8 cellular contexts compared by ENCODE assay signal in genomic region chr3:186783731-186784515, GRCh38. TPM values are rescaled to one million over a fixed set of nuclear protein-coding genes. Genes with fewer than 3 reads are reported as not detected.
DNase-seq lines count a peak whose midpoint lies in the region; ATAC-seq, FAIRE-seq and TF ChIP-seq lines count a peak whose summit lies in the region.

No MANE protein-coding gene starts in this region.

- peak; percentile 43 for DNase-seq in MV-4-11 (lab: John Stamatoyannopoulos, UW)
- peak; percentile 63 to 72 (median 69) for DNase-seq in T-helper 17 cell
- DNase-seq in astrocyte (ENCODE audit: low read depth) = peak; percentile 36
- DNase-seq in hepatic stellate cell (ENCODE audit: low spot score) = peak; percentile 74
- DNase-seq in uterus = peak; percentile 81 to 86

- peak overlapping the region; percentile 100 for H3K9ac ChIP-seq in astrocyte (ENCODE audit: low read length)
- peak overlapping the region; percentile 100 for H3K9ac ChIP-seq in rectal smooth muscle tissue (ENCODE audit: low read length)

- TF ChIP-seq POLR2A in GM10847 (IDR thresholded peaks at IDR 0.05; ENCODE audit: extremely low read depth, insufficient read length) (peak; percentile 44), uterus (IDR thresholded peaks at IDR 0.05) (peak; percentile 84 to 93)

- H4K20me1 ChIP-seq in astrocyte (ENCODE audit: insufficient read depth, low read length) = peaks cover 55% of the 10 kb centered on the region

- H3K4me2 ChIP-seq in astrocyte (ENCODE audit: low read length) = peak overlapping the region; percentile 93

- peak overlapping the region; percentile 95 for H2AFZ ChIP-seq in astrocyte (ENCODE audit: low read depth, low read length)

- peaks cover 61% of the 10 kb centered on the region for H3K79me2 ChIP-seq in astrocyte (ENCODE audit: insufficient read depth, low read length)

- no peaks in the 10 kb centered on the region for H3K27me3 Mint-ChIP-seq in T-helper 17 cell
- H3K27me3 Mint-ChIP-seq in astrocyte (ENCODE audit: low read depth, unreplicated experiment) = no peaks in the 10 kb centered on the region

- H3K4me3 ChIP-seq in HEK293 (ENCODE audit: low read depth, low read length) (peak overlapping the region; percentile 100), astrocyte (ENCODE audit: insufficient read depth, low read depth, low read length) (peak overlapping the region; percentile 100), rectal smooth muscle tissue (ENCODE audit: low read length) (peak overlapping the region; percentile 100), uterus (peak overlapping the region; percentile 79 to 84)

- H3K4me3 Mint-ChIP-seq in T-helper 17 cell (peak overlapping the region; percentile 99), astrocyte (ENCODE audit: unreplicated experiment) (peak overlapping the region; percentile 98)

- CTCF ChIA-PET in HEK293 (lab: Yijun Ruan, JAX) = interaction anchor here (0.6 to 0.7 kb wide), 2 partner anchors 20 to 235 kb away, joined by 3 to 4 read pairs; no protein-coding TSS in a partner anchor

- TF ChIP-seq CTCF in HEK293 (tag by site-specific recombination; IDR thresholded peaks at IDR 0.05) (no peak; the same call in 1 of the 2 replicates), astrocyte (IDR thresholded peaks at IDR 0.05; ENCODE audit: insufficient read depth, low read depth, low read length) (no peak), uterus (IDR thresholded peaks at IDR 0.05) (no peak)

- H3K4me1 ChIP-seq in HEK293 (ENCODE audit: control insufficient read depth, insufficient read depth, low read length) = no peaks in the 10 kb centered on the region
- H3K4me1 ChIP-seq in astrocyte (ENCODE audit: insufficient read depth, low read length) = peaks cover 24% of the 10 kb centered on the region
- peaks cover 25% of the 10 kb centered on the region for H3K4me1 ChIP-seq in rectal smooth muscle tissue (ENCODE audit: control insufficient read depth, insufficient read depth, low read length)
- H3K4me1 ChIP-seq in uterus = peaks cover 0 to 23% of the 10 kb centered on the region in 2 donors

- H3K4me1 Mint-ChIP-seq in T-helper 17 cell = peaks cover 56% of the 10 kb centered on the region
- H3K4me1 Mint-ChIP-seq in astrocyte (ENCODE audit: low read depth, unreplicated experiment) = peaks cover 28% of the 10 kb centered on the region

- H3K27me3 ChIP-seq in astrocyte (ENCODE audit: insufficient read depth, low read length) = no peaks in the 10 kb centered on the region
- H3K27me3 ChIP-seq in rectal smooth muscle tissue (ENCODE audit: control insufficient read depth, insufficient read depth, low read length) = no peaks in the 10 kb centered on the region
- no peaks in the 10 kb centered on the region for H3K27me3 ChIP-seq in uterus

- no peaks in the 10 kb centered on the region for H3K9me3 ChIP-seq in HEK293 (ENCODE audit: control insufficient read depth, insufficient read depth, low read depth, low read length)
- no peaks in the 10 kb centered on the region for H3K9me3 ChIP-seq in T-helper 17 cell (ENCODE audit: control insufficient read depth, low read length, poor library complexity, severe bottlenecking)
- no peaks in the 10 kb centered on the region for H3K9me3 ChIP-seq in astrocyte (ENCODE audit: insufficient read depth, low read depth, low read length)
- H3K9me3 ChIP-seq in uterus = no peaks in the 10 kb centered on the region

- intact Hi-C loops in uterus (cut with DNase I; ENCODE audit: low total_unique reads) = no loop called here

- H3K27ac ChIP-seq in HEK293 (ENCODE audit: extremely low read depth, low read depth, low read length) (peak overlapping the region; percentile 97), astrocyte (ENCODE audit: low read depth, low read length) (peak overlapping the region; percentile 99), rectal smooth muscle tissue (ENCODE audit: low read depth, low read length) (peak overlapping the region; percentile 99), uterus (peak overlapping the region; percentile 97 to 100)

- peaks cover 0 to 54% of the 10 kb centered on the region in 2 experiments; a peak in 2 of 3 replicates for H3K36me3 ChIP-seq in HEK293 (ENCODE audit: control insufficient read depth in 2 of 2, insufficient read depth in 1 of 2, low read length in 2 of 2)
- peaks cover 47% of the 10 kb centered on the region for H3K36me3 ChIP-seq in astrocyte (ENCODE audit: insufficient read depth, low read length)
- H3K36me3 ChIP-seq in rectal smooth muscle tissue (ENCODE audit: control insufficient read depth, insufficient read depth, low read length) = peaks cover 51% of the 10 kb centered on the region
- H3K36me3 ChIP-seq in uterus = no peaks in the 10 kb centered on the region

- H3K36me3 Mint-ChIP-seq in T-helper 17 cell (ENCODE audit: low read depth) = peaks cover 26% of the 10 kb centered on the region
- H3K36me3 Mint-ChIP-seq in astrocyte (ENCODE audit: low read depth, unreplicated experiment) = peaks cover 34% of the 10 kb centered on the region

- H3K27ac Mint-ChIP-seq in T-helper 17 cell = peak overlapping the region; percentile 100
- H3K27ac Mint-ChIP-seq in astrocyte (ENCODE audit: unreplicated experiment) = peak overlapping the region; percentile 98

- ATAC-seq in T-helper 17 cell = peak; percentile 72

- no peaks in the 10 kb centered on the region for H3K9me3 Mint-ChIP-seq in astrocyte (ENCODE audit: unreplicated experiment)

- POLR2A ChIA-PET in HEK293 (lab: Yijun Ruan, JAX) = interaction anchor here (0.9 to 4.2 kb wide), 17 partner anchors 8 to 218 kb away, joined by 3 to 35 read pairs (median 5); partner anchors contain the start of genes DNAJB11 and RFC4

- FAIRE-seq in astrocyte (lab: Jason Lieb, UNC) = no peak

TF ChIP-seq in HEK293, 187 proteins besides CTCF, POLR2A, EP300 and RAD21 (continues in another document):
- TF ChIP-seq ZFP37 (tag by site-specific recombination; IDR thresholded peaks at IDR 0.05) (peak; percentile 40; the same call in 1 of the 2 replicates), ZNF175 (tag by site-specific recombination; IDR thresholded peaks at IDR 0.05) (no peak), ZNF521 (tag by site-specific recombination; IDR thresholded peaks at IDR 0.05) (no peak), ZNF37A (tag by site-specific recombination; IDR thresholded peaks at IDR 0.05) (no peak)
- TF ChIP-seq, protein P1, sequence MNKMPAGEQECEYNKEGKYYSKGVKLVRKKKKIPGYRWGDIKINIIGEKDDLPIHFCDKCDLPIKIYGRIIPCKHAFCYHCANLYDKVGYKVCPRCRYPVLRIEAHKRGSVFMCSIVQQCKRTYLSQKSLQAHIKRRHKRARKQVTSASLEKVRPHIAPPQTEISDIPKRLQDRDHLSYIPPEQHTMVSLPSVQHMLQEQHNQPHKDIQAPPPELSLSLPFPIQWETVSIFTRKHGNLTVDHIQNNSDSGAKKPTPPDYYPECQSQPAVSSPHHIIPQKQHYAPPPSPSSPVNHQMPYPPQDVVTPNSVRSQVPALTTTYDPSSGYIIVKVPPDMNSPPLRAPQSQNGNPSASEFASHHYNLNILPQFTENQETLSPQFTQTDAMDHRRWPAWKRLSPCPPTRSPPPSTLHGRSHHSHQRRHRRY (tag by site-specific recombination; IDR thresholded peaks at IDR 0.05) = no peak
- TF ChIP-seq, protein P2, sequence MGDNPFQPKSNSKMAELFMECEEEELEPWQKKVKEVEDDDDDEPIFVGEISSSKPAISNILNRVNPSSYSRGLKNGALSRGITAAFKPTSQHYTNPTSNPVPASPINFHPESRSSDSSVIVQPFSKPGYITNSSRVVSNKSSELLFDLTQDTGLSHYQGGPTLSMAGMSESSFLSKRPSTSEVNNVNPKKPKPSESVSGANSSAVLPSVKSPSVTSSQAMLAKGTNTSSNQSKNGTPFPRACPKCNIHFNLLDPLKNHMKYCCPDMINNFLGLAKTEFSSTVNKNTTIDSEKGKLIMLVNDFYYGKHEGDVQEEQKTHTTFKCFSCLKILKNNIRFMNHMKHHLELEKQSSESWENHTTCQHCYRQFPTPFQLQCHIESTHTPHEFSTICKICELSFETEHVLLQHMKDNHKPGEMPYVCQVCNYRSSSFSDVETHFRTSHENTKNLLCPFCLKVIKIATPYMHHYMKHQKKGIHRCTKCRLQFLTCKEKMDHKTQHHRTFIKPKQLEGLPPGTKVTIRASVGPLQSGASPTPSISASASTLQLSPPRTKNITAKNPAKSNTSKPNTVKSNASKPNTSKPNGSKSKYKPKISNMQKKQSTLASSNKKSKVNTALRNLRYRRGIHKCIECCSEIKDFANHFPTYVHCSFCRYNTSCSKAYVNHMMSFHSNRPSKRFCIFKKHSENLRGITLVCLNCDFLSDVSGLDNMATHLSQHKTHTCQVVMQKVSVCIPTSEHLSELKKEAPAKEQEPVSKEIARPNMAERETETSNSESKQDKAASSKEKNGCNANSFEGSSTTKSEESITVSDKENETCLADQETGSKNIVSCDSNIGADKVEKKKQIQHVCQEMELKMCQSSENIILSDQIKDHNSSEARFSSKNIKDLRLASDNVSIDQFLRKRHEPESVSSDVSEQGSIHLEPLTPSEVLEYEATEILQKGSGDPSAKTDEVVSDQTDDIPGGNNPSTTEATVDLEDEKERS (tag by site-specific recombination; IDR thresholded peaks at IDR 0.05) = no peak
- TF ChIP-seq, protein P3, sequence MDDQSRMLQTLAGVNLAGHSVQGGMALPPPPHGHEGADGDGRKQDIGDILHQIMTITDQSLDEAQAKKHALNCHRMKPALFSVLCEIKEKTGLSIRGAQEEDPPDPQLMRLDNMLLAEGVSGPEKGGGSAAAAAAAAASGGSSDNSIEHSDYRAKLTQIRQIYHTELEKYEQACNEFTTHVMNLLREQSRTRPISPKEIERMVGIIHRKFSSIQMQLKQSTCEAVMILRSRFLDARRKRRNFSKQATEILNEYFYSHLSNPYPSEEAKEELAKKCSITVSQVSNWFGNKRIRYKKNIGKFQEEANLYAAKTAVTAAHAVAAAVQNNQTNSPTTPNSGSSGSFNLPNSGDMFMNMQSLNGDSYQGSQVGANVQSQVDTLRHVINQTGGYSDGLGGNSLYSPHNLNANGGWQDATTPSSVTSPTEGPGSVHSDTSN (CRISPR knock-in tag; IDR thresholded peaks at IDR 0.05) = peak; percentile 60; the same call in 1 of the 2 replicates

RNA-seq across cellular contexts. Expression of gene EIF4A2, which starts 0.5 kb away (rescaled TPM):
- total RNA-seq in T-helper 17 cell (100 to 1,000 TPM; 874 to 882 TPM), astrocyte (323 and 337 TPM in 2 replicates), uterus (1,000 to 10,000 TPM in 1 of 4 donors, 100 to 1,000 TPM in 3; 429 to 1,121 (median 514) TPM)

RNA-seq across cellular contexts. Expression of gene RFC4, which starts 22.4 kb away (rescaled TPM):
- 10 to 100 TPM; 11.6 to 14.5 TPM for total RNA-seq in T-helper 17 cell
- 9.2 and 13.1 TPM in 2 replicates for total RNA-seq in astrocyte
- 10 to 100 TPM in 3 of 4 donors, 1 to 10 TPM in 1; 2.8 to 43.8 (median 26.6) TPM for total RNA-seq in uterus

RNA-seq across cellular contexts. Expression of gene ADIPOQ, which starts 58.6 kb away (rescaled TPM):
- total RNA-seq in T-helper 17 cell (not detected), astrocyte (not detected in 2 replicates), uterus (not detected)

Comparison
In these comparisons a context has a peak if more than half of its experiments do, and no peak if none do; other contexts are left out.
1. Peak in every context shown above with its lines: DNase-seq, ATAC-seq, H3K4me3 ChIP-seq and H3K27ac ChIP-seq.